In the genomic region with DNA sequence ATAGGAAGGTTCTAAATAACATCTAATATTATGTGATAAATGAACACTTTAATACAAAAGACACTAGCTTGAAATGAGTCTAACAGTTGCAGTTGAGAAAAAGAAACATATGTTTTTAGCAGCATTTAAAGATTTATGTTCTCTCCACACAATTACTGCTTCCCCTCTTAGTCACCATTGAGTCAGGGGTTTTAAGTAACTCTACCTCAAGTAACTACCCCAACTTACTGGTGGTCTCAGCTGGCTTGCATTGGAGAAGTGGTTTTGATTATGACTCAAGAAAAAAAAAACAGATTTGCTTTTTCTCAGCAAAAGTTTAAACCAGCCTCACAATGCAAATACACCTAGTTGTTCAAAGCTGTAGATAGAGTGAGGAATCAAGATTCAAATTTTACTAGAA, we compare ENCODE assay signal across 21 cellular contexts.
"Had no signal": no experiment of that assay in that cellular context is flagged by ENCODE, and none has a peak within 500 bp of the region (broad histone marks: within the 10 kb centered on the region; RNA-seq: fewer than 3 reads in every experiment).

No MANE protein-coding gene starts in this region.

- H3K27me3 Mint-ChIP-seq: activated naive CD4-positive, alpha-beta T cell treated with anti-CD3 and anti-CD28 coated beads, Interleukin-2, amount 10 ng/mL, durations not matched to agents 7 days and 5 days; activated T-helper 17 cell treated with anti-CD3 and anti-CD28 coated beads, Interleukin-2, amount 50 U/mL, for 72 hours; central memory CD8-positive, alpha-beta T cell; stimulated activated naive CD8-positive, alpha-beta T cell treated with anti-CD3 and anti-CD28 coated beads, Interleukin-15, amount 100 ng/mL, for 72 hours; T-cell had no signal

- H3K4me1 Mint-ChIP-seq: activated naive CD4-positive, alpha-beta T cell treated with anti-CD3 and anti-CD28 coated beads, Interleukin-2, amount 10 ng/mL, durations not matched to agents 7 days and 5 days; activated T-helper 17 cell treated with anti-CD3 and anti-CD28 coated beads, Interleukin-2, amount 50 U/mL, for 72 hours; brain; central memory CD8-positive, alpha-beta T cell; mesothelial cell of epicardium; stimulated activated naive CD8-positive, alpha-beta T cell treated with anti-CD3 and anti-CD28 coated beads, Interleukin-15, amount 100 ng/mL, for 72 hours; T-cell had no signal

- H3K27ac Mint-ChIP-seq: activated naive CD4-positive, alpha-beta T cell treated with anti-CD3 and anti-CD28 coated beads, Interleukin-2, amount 10 ng/mL, durations not matched to agents 7 days and 5 days; activated T-helper 17 cell treated with anti-CD3 and anti-CD28 coated beads, Interleukin-2, amount 50 U/mL, for 72 hours; brain; mesothelial cell of epicardium; stimulated activated naive CD8-positive, alpha-beta T cell treated with anti-CD3 and anti-CD28 coated beads, Interleukin-15, amount 100 ng/mL, for 72 hours; T-cell had no signal

- H3K36me3 Mint-ChIP-seq: activated naive CD4-positive, alpha-beta T cell treated with anti-CD3 and anti-CD28 coated beads, Interleukin-2, amount 10 ng/mL, durations not matched to agents 7 days and 5 days; brain; T-cell had no signal

- H3K4me3 Mint-ChIP-seq: activated naive CD4-positive, alpha-beta T cell treated with anti-CD3 and anti-CD28 coated beads, Interleukin-2, amount 10 ng/mL, durations not matched to agents 7 days and 5 days; activated T-helper 17 cell treated with anti-CD3 and anti-CD28 coated beads, Interleukin-2, amount 50 U/mL, for 72 hours; brain; central memory CD8-positive, alpha-beta T cell; mesothelial cell of epicardium; stimulated activated naive CD8-positive, alpha-beta T cell treated with anti-CD3 and anti-CD28 coated beads, Interleukin-15, amount 100 ng/mL, for 72 hours; T-cell had no signal

- ATAC-seq: activated T-helper 17 cell treated with anti-CD3 and anti-CD28 coated beads, Interleukin-2, amount 50 U/mL, for 72 hours; gastrocnemius medialis; heart right ventricle; right lobe of liver; stimulated activated naive CD8-positive, alpha-beta T cell treated with anti-CD3 and anti-CD28 coated beads, Interleukin-15, amount 100 ng/mL, for 72 hours; T-cell; upper lobe of right lung had no signal

- DNase-seq: activated CD4-positive, alpha-beta T cell treated with anti-CD3 and anti-CD28 coated beads, Interleukin-2, amount 50 U/mL, for 4 hours; activated CD4-positive, CD25-positive, alpha-beta regulatory T cell treated with anti-CD3 and anti-CD28 coated beads, Interleukin-2, amount 50 U/mL, for 72 hours; activated naive CD4-positive, alpha-beta T cell treated with anti-CD3 and anti-CD28 coated beads, Interleukin-2, amount 10 ng/mL, durations not matched to agents 7 days and 5 days; activated T-cell treated with anti-CD3 and anti-CD28 coated beads for 4 hours; gastrocnemius medialis; heart right ventricle; right lobe of liver; spleen; stimulated activated naive CD8-positive, alpha-beta T cell treated with anti-CD3 and anti-CD28 coated beads, Interleukin-15, amount 100 ng/mL, for 72 hours; T-cell; T-helper 9 cell; testis; upper lobe of right lung had no signal

- H3K4me3 ChIP-seq: coronary artery, esophagus muscularis mucosa, gastrocnemius medialis, heart right ventricle, lung, prostate gland, right lobe of liver, spleen, testis, upper lobe of right lung had no signal
